In genomic region chr9:74551266-74551665, GRCh38 we compare ENCODE assay signal across 26 cellular contexts. TPM values are rescaled to one million over a fixed set of nuclear protein-coding genes. Genes with fewer than 3 reads are reported as not detected.
"Had no signal": no experiment of that assay in that cellular context is flagged by ENCODE, and none has a peak within 500 bp of the region (broad histone marks: within the 10 kb centered on the region; RNA-seq: fewer than 3 reads in every experiment).

No MANE protein-coding gene starts in this region.

- ATAC-seq: left lobe of liver; naive thymus-derived CD4-positive, alpha-beta T cell; psoas muscle; right cardiac atrium; stimulated activated naive B cell treated with anti-CD40 and anti-IgM and Interleukin-4, amounts not matched to agents 10 μg/mL and 1 μg/mL and 100 μg/mL, for 72 hours had no signal

- H3K27ac ChIP-seq: colonic mucosa, esophagus muscularis mucosa, neural progenitor cell, psoas muscle, skin epidermis, spleen, thoracic aorta, tibial nerve, upper lobe of left lung had no signal

- FAIRE-seq: kidney, urothelium cell line had no signal

- H3K9me3 ChIP-seq: colonic mucosa, esophagus muscularis mucosa, psoas muscle, spleen, thoracic aorta, tibial nerve, upper lobe of left lung had no signal

- H3K4me1 ChIP-seq: colonic mucosa, esophagus muscularis mucosa, psoas muscle, spleen, upper lobe of left lung had no signal

- H3K27me3 ChIP-seq: colonic mucosa, neural progenitor cell, tibial nerve, upper lobe of left lung had no signal

- H3K36me3 ChIP-seq: colonic mucosa, esophagus muscularis mucosa, neural progenitor cell, spleen, thoracic aorta, tibial nerve, upper lobe of left lung had no signal

- H3K4me3 ChIP-seq: colonic mucosa, esophagus muscularis mucosa, lung, neural progenitor cell, psoas muscle, skin epidermis, spleen, thoracic aorta, tibial nerve, upper lobe of left lung had no signal

- DNase-seq: colonic mucosa; effector CD8-positive, alpha-beta T cell; endodermal cell; foreskin melanocyte; hypothalamus; kidney; mesendoderm; midbrain; naive thymus-derived CD4-positive, alpha-beta T cell; posterior cingulate gyrus; psoas muscle; right cardiac atrium; spleen; stimulated activated CD4-positive, alpha-beta T cell treated with anti-CD3 and anti-CD28 coated beads, Interleukin-2, amount 100 ng/mL, for 48 hours; stimulated activated naive B cell treated with anti-CD40 and anti-IgM and Interleukin-4, amounts not matched to agents 10 μg/mL and 1 μg/mL and 100 μg/mL, for 72 hours; upper lobe of left lung had no signal

RNA-seq across cellular contexts. Expression of gene RORB, which starts 54.1 kb away (rescaled TPM):
- total RNA-seq: epithelial cell of proximal tubule, renal cortical epithelial cell had no signal
- polyA plus RNA-seq: naive thymus-derived CD4-positive, alpha-beta T cell had no signal
